ENCODE assay signal across 15 cellular contexts in the genomic region with DNA sequence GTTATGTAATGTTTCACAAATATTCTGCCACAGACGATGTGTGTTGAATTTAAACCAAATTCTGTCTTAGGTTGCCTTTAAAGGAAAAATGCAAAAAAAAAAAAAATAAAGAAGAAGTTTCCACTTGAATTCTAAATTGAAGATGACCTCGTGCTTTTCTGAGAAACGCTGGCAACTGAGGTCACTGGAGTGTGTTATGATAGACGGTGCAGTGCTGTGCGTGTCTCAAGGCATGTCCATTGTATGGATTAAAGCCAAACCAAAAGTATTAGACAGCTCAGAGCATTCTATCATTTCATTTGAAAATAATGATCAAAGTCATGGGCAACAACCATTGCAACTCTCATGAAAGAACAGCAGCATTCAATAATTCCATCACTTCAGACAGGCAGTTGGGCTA.
DNase-seq lines count a peak whose midpoint lies in the region; ATAC-seq and TF ChIP-seq lines count a peak whose summit lies in the region.
"Had no signal": no experiment of that assay in that cellular context is flagged by ENCODE, and none has a peak within 500 bp of the region (broad histone marks: within the 10 kb centered on the region; RNA-seq: fewer than 3 reads in every experiment).

No MANE protein-coding gene starts in this region.

- H3K4me3 ChIP-seq in OCI-LY3 (ENCODE audit: low read length) (no peak overlapping the region), colonic mucosa (no peak overlapping the region)
- H3K4me3 ChIP-seq: BLaER1 treated with 17β-estradiol and CSF1 and Interleukin-3, amounts not matched to agents 10 nM and 100 nM; GM23248 had no signal

- H3K36me3 ChIP-seq in OCI-LY3 (replicated peaks; ENCODE audit: low read depth, low read length): no peaks in the 10 kb centered on the region
- H3K36me3 ChIP-seq in colonic mucosa: no peaks in the 10 kb centered on the region
- H3K36me3 ChIP-seq: BLaER1 treated with 17β-estradiol and CSF1 and Interleukin-3, amounts not matched to agents 10 nM and 100 nM had no signal

- H3K9me3 ChIP-seq in OCI-LY3 (ENCODE audit: insufficient read depth, low read length): no peaks in the 10 kb centered on the region; the same call in 1 of the 2 replicates
- no peaks in the 10 kb centered on the region for H3K9me3 ChIP-seq in colonic mucosa
- H3K9me3 ChIP-seq: BLaER1 treated with 17β-estradiol and CSF1 and Interleukin-3, amounts not matched to agents 10 nM and 100 nM had no signal

- no peak for TF ChIP-seq CTCF in OCI-LY3 (IDR thresholded peaks at IDR 0.05; ENCODE audit: low read depth, low read length)
- TF ChIP-seq CTCF in colonic mucosa (IDR thresholded peaks at IDR 0.05): no peak

- H3K4me2 ChIP-seq in OCI-LY3 (ENCODE audit: low read length): no peak overlapping the region
- H3K4me2 ChIP-seq: BLaER1 treated with 17β-estradiol and CSF1 and Interleukin-3, amounts not matched to agents 10 nM and 100 nM had no signal

- ATAC-seq in GM18868 (IDR thresholded peaks at IDR 0.05; ENCODE audit: unreplicated experiment): no peak

- no peak overlapping the region for H3K27ac ChIP-seq in OCI-LY3 (ENCODE audit: low read length)
- H3K27ac ChIP-seq in colonic mucosa: no peak overlapping the region
- H3K27ac ChIP-seq: BLaER1 treated with 17β-estradiol and CSF1 and Interleukin-3, amounts not matched to agents 10 nM and 100 nM; GM23248 had no signal

- H2AFZ ChIP-seq in OCI-LY3 (ENCODE audit: low read depth, low read length): 0 out of 2 replicates have a peak overlapping the region, but pooled peaks have one; percentile 5
- H2AFZ ChIP-seq: GM23248 had no signal

- DNase-seq in astrocyte of the hippocampus (ENCODE audit: low read depth, low spot score) (peak; percentile 7), kidney glomerular epithelial cell (lab: John Stamatoyannopoulos, UW) (peak; percentile 20), renal cortical epithelial cell (ENCODE audit: low read depth) (peak; percentile 8), activated gamma-delta T cell (lab: John Stamatoyannopoulos, UW) (no peak), colonic mucosa (no peak)
- no peak for DNase-seq in activated T-cell treated with anti-CD3 and anti-CD28 coated beads, Interleukin-2, amount 50 U/mL, for 48 hours
- DNase-seq: ACHN; CD4-positive, CD25-positive, alpha-beta regulatory T cell; DMS53; GF-D8; GM23248; H7 had no signal

- H3K27me3 ChIP-seq in OCI-LY3 (ENCODE audit: low read depth, low read length): no peaks in the 10 kb centered on the region
- no peaks in the 10 kb centered on the region for H3K27me3 ChIP-seq in colonic mucosa
- H3K27me3 ChIP-seq: BLaER1 treated with 17β-estradiol and CSF1 and Interleukin-3, amounts not matched to agents 10 nM and 100 nM had no signal

- no peaks in the 10 kb centered on the region for H4K20me1 ChIP-seq in OCI-LY3 (ENCODE audit: insufficient read depth, low read length)
- H4K20me1 ChIP-seq: BLaER1 treated with 17β-estradiol and CSF1 and Interleukin-3, amounts not matched to agents 10 nM and 100 nM had no signal

- H3K9ac ChIP-seq in OCI-LY3 (ENCODE audit: low read length): no peak overlapping the region
- no peak overlapping the region for H3K9ac ChIP-seq in colonic mucosa (ENCODE audit: low read depth in 2 of 2, low read length in 2 of 2)
- H3K9ac ChIP-seq: BLaER1 treated with 17β-estradiol and CSF1 and Interleukin-3, amounts not matched to agents 10 nM and 100 nM; GM23248 had no signal

- intact Hi-C loops in colonic mucosa (cut with DNase I): no loop called here

- H3K4me1 ChIP-seq in OCI-LY3 (ENCODE audit: low read length) (peaks cover 16% of the 10 kb centered on the region), colonic mucosa (no peaks in the 10 kb centered on the region)

- H3K79me2 ChIP-seq in OCI-LY3 (ENCODE audit: low read length): no peaks in the 10 kb centered on the region

Comparison
In these comparisons a context has a peak if more than half of its experiments do, and no peak if none do; other contexts are left out.
1. DNase-seq: peak in astrocyte of the hippocampus (single experiment), kidney glomerular epithelial cell (single experiment) and renal cortical epithelial cell (single experiment); none in activated gamma-delta T cell (single experiment), activated T-cell treated with anti-CD3 and anti-CD28 coated beads, Interleukin-2, amount 50 U/mL, for 48 hours (0 of 2) and colonic mucosa (single experiment).